13 cellular contexts compared by ENCODE assay signal in genomic region chr2:213086566-213086965, GRCh38.
DNase-seq lines count a peak whose midpoint lies in the region; ATAC-seq and TF ChIP-seq lines count a peak whose summit lies in the region.
"Had no signal": no experiment of that assay in that cellular context is flagged by ENCODE, and none has a peak within 500 bp of the region (broad histone marks: within the 10 kb centered on the region; RNA-seq: fewer than 3 reads in every experiment).

No MANE protein-coding gene starts in this region.

- H3K4me3 ChIP-seq in prostate gland = no peak overlapping the region
- H3K4me3 ChIP-seq: colonic mucosa, tibial artery had no signal

- no peaks in the 10 kb centered on the region for H3K9me3 Mint-ChIP-seq in stimulated activated naive CD8-positive, alpha-beta T cell treated with anti-CD3 and anti-CD28 coated beads, Interleukin-15, Interleukin-2, amounts not matched to agents 100 ng/mL and 50 ng/mL, for 24 hours
- no peaks in the 10 kb centered on the region for H3K9me3 Mint-ChIP-seq in effector memory CD8-positive, alpha-beta T cell

- no peak overlapping the region for H3K4me3 Mint-ChIP-seq in stimulated activated naive CD8-positive, alpha-beta T cell treated with anti-CD3 and anti-CD28 coated beads, Interleukin-15, Interleukin-2, amounts not matched to agents 100 ng/mL and 50 ng/mL, for 24 hours
- peak overlapping the region; percentile 15 to 47 for H3K4me3 Mint-ChIP-seq in effector memory CD8-positive, alpha-beta T cell
- H3K4me3 Mint-ChIP-seq: activated naive CD8-positive, alpha-beta T cell had no signal

- intact Hi-C loops in prostate gland (cut with DNase I) = no loop called here

- H3K9me3 ChIP-seq in prostate gland = no peaks in the 10 kb centered on the region
- H3K9me3 ChIP-seq: colonic mucosa, tibial artery had no signal

- no peak overlapping the region for H3K27ac ChIP-seq in prostate gland
- H3K27ac ChIP-seq: colonic mucosa had no signal

- no peaks in the 10 kb centered on the region for H3K27me3 Mint-ChIP-seq in stimulated activated naive CD8-positive, alpha-beta T cell treated with anti-CD3 and anti-CD28 coated beads, Interleukin-15, Interleukin-2, amounts not matched to agents 100 ng/mL and 50 ng/mL, for 24 hours
- no peaks in the 10 kb centered on the region for H3K27me3 Mint-ChIP-seq in effector memory CD8-positive, alpha-beta T cell
- H3K27me3 Mint-ChIP-seq: activated naive CD8-positive, alpha-beta T cell had no signal

- H3K27me3 ChIP-seq in prostate gland (replicated peaks; ENCODE audit: insufficient read depth) = no peaks in the 10 kb centered on the region
- H3K27me3 ChIP-seq: colonic mucosa, tibial artery had no signal

- H3K27ac Mint-ChIP-seq in stimulated activated naive CD8-positive, alpha-beta T cell treated with anti-CD3 and anti-CD28 coated beads, Interleukin-15, Interleukin-2, amounts not matched to agents 100 ng/mL and 50 ng/mL, for 24 hours = peak overlapping the region; percentile 1
- H3K27ac Mint-ChIP-seq in effector memory CD8-positive, alpha-beta T cell = peak overlapping the region in 1 of 2 donors; percentile 35
- H3K27ac Mint-ChIP-seq: activated naive CD8-positive, alpha-beta T cell had no signal

- no peak for TF ChIP-seq POLR2A in prostate gland (IDR thresholded peaks at IDR 0.05)

- no peak for DNase-seq in stimulated activated naive CD8-positive, alpha-beta T cell treated with anti-CD3 and anti-CD28 coated beads, Interleukin-15, Interleukin-2, amounts not matched to agents 100 U/mL and 50 U/mL, for 24 hours
- no peak for DNase-seq in effector memory CD8-positive, alpha-beta T cell
- peak; percentile 13 for DNase-seq in kidney tubule cell (ENCODE audit: low spot score)
- DNase-seq in hypothalamus (lab: John Stamatoyannopoulos, UW) = no peak
- no peak for DNase-seq in GDM1 (lab: John Stamatoyannopoulos, UW)
- no peak for DNase-seq in prostate gland (ENCODE audit: low spot score)
- no peak for DNase-seq in NCI-H1930 (lab: John Stamatoyannopoulos, UW)
- DNase-seq: colonic mucosa, DMS153, NCI-H2081 treated with DMSO at 0.1 percent for 48 hours, tibial artery had no signal

- WGBS in prostate gland = 45% methylated on average over 3 of the region's 3 CpGs

- TF ChIP-seq CTCF in prostate gland (IDR thresholded peaks at IDR 0.05) = no peak

- no peaks in the 10 kb centered on the region for H3K4me1 ChIP-seq in prostate gland (replicated peaks)

- no peaks in the 10 kb centered on the region for H3K36me3 ChIP-seq in prostate gland
- H3K36me3 ChIP-seq: colonic mucosa, tibial artery had no signal

- no peak for ATAC-seq in stimulated activated naive CD8-positive, alpha-beta T cell treated with anti-CD3 and anti-CD28 coated beads, Interleukin-15, Interleukin-2, amounts not matched to agents 100 U/mL and 50 U/mL, for 24 hours
- ATAC-seq in effector memory CD8-positive, alpha-beta T cell (replicated peaks) = no peak

- H3K36me3 Mint-ChIP-seq in stimulated activated naive CD8-positive, alpha-beta T cell treated with anti-CD3 and anti-CD28 coated beads, Interleukin-15, Interleukin-2, amounts not matched to agents 100 ng/mL and 50 ng/mL, for 24 hours (ENCODE audit: low read depth) = peaks cover 4% of the 10 kb centered on the region
- no peaks in the 10 kb centered on the region for H3K36me3 Mint-ChIP-seq in effector memory CD8-positive, alpha-beta T cell (ENCODE audit: insufficient read depth)

- peaks cover 51% of the 10 kb centered on the region for H3K4me1 Mint-ChIP-seq in stimulated activated naive CD8-positive, alpha-beta T cell treated with anti-CD3 and anti-CD28 coated beads, Interleukin-15, Interleukin-2, amounts not matched to agents 100 ng/mL and 50 ng/mL, for 24 hours (ENCODE audit: low read depth)
- peaks cover 12 to 22% of the 10 kb centered on the region in 2 donors for H3K4me1 Mint-ChIP-seq in effector memory CD8-positive, alpha-beta T cell (ENCODE audit: low read depth in 2 of 2)
